8 cellular contexts compared by ENCODE assay signal in genomic region chr5:1008451-1009358, GRCh38. TPM values are rescaled to one million over a fixed set of nuclear protein-coding genes. Genes with fewer than 3 reads are reported as not detected.
DNase-seq lines count a peak whose midpoint lies in the region; ATAC-seq and TF ChIP-seq lines count a peak whose summit lies in the region.

Gene NKD2 (plus strand): TSS chr5:1008802. CDS start chr5:1009058, 256 bp downstream.

- no peaks in the 10 kb centered on the region for H3K9me3 ChIP-seq in IMR-90 (ENCODE audit: control insufficient read depth, insufficient read depth, low read length)
- H3K9me3 ChIP-seq in vagina: no peaks in the 10 kb centered on the region

- no peak within 1 kb of the TSS for H2AK5ac ChIP-seq in IMR-90 (ENCODE audit: low read depth, low read length)

- BruUV-seq in IMR-90 (replicated peaks; lab: Mats Ljungman, UMichigan): no TSS peak

- TF ChIP-seq POLR2A in IMR-90 (IDR thresholded peaks at IDR 0.05; ENCODE audit: low read depth, low read length) (no peak), vagina (IDR thresholded peaks at IDR 0.05) (no peak)

- no peaks in the 10 kb centered on the region for H3K36me3 Mint-ChIP-seq in natural killer cell

- peak within 1 kb of the TSS; percentile 81 for H3K4me3 Mint-ChIP-seq in natural killer cell

- in situ Hi-C loops in IMR-90 (cut with MboI; ENCODE audit: low sequenced_read_pairs): no loop called here

- peaks cover 44% of the 10 kb centered on the region in 2 donors for H3K27me3 Mint-ChIP-seq in natural killer cell (ENCODE audit: low read depth in 2 of 2)

- H3K4me1 ChIP-seq in IMR-90 (ENCODE audit: control insufficient read depth, insufficient read depth, low read length) (no peaks in the 10 kb centered on the region; the same call in 1 of the 2 replicates), vagina (peaks cover 34% of the 10 kb centered on the region)

- no peak within 1 kb of the TSS for H3K27ac ChIP-seq in IMR-90 (ENCODE audit: insufficient read depth, low read length)
- H3K27ac ChIP-seq in vagina: no peak within 1 kb of the TSS

- ATAC-seq in IMR-90 (ENCODE audit: low read depth) (peak; percentile 69), natural killer cell (peak; percentile 45 to 75 (median 70)), HG03571 (IDR thresholded peaks at IDR 0.05; ENCODE audit: unreplicated experiment) (no peak)

- no peak within 1 kb of the TSS for H4K91ac ChIP-seq in IMR-90 (ENCODE audit: insufficient read depth, low read depth, low read length)

- H3K36me3 ChIP-seq in IMR-90 (ENCODE audit: control insufficient read depth, insufficient read depth, low read length): no peaks in the 10 kb centered on the region
- H3K36me3 ChIP-seq in vagina: no peaks in the 10 kb centered on the region

- H3K79me1 ChIP-seq in IMR-90 (ENCODE audit: low read depth in 1 of 2, low read length in 2 of 2): no peaks in the 10 kb centered on the region

- H2BK20ac ChIP-seq in IMR-90 (ENCODE audit: low read depth, low read length): no peak within 1 kb of the TSS

- no peak within 1 kb of the TSS for H3K4ac ChIP-seq in IMR-90 (ENCODE audit: low read depth, low read length)

- H3K9me1 ChIP-seq in IMR-90 (ENCODE audit: insufficient read depth, low read length): no peaks in the 10 kb centered on the region

- WGBS in IMR-90 (ENCODE audit: extremely low coverage in 2 of 2, insufficient read length in 1 of 2), 2 experiments: 9% methylated on average over 18 of the region's 108 CpGs; no CpG with 5 or more reads in 1 of the 2 experiments

- H3K9me3 Mint-ChIP-seq in natural killer cell: no peaks in the 10 kb centered on the region

- no peak within 1 kb of the TSS for H3K23ac ChIP-seq in IMR-90 (ENCODE audit: low read depth, low read length)

- H3K27me3 ChIP-seq in IMR-90 (ENCODE audit: control insufficient read depth, insufficient read depth, low read length) (peaks cover 80% of the 10 kb centered on the region), vagina (peaks cover 7% of the 10 kb centered on the region)

- no peak within 1 kb of the TSS for H2AK9ac ChIP-seq in IMR-90 (replicated peaks; ENCODE audit: low read depth, low read length, poor library complexity)

- H4K5ac ChIP-seq in IMR-90 (ENCODE audit: low read depth, low read length): no peak within 1 kb of the TSS

- peak; percentile 60 for TF ChIP-seq CTCF in IMR-90 (conservative IDR thresholded peaks at IDR 0.05; ENCODE audit: low read depth, low read length)
- peak; percentile 58 for TF ChIP-seq CTCF in natural killer cell (IDR thresholded peaks at IDR 0.05)
- TF ChIP-seq CTCF in vagina (IDR thresholded peaks at IDR 0.05): peak; percentile 23 to 55 (median 45)

- peaks cover 0 to 20% of the 10 kb centered on the region in 2 donors for H3K4me1 Mint-ChIP-seq in natural killer cell

- intact Hi-C loops in IMR-90 (cut with micrococcal nuclease) (loop anchor here (5.0 to 10.0 kb wide), 2 partner anchors 86 to 106 kb away; partner anchors contain the start of gene SLC12A7), natural killer cell (cut with micrococcal nuclease) (loop anchor here (5.0 to 10.0 kb wide), 2 partner anchors 46 to 136 kb away; no protein-coding TSS in a partner anchor), vagina (cut with DNase I) (no loop called here)

- H3K18ac ChIP-seq in IMR-90 (ENCODE audit: low read depth, low read length): no peak within 1 kb of the TSS

- H2BK120ac ChIP-seq in IMR-90 (ENCODE audit: low read depth, low read length): no peak within 1 kb of the TSS

- no peak within 1 kb of the TSS for H2BK15ac ChIP-seq in IMR-90 (ENCODE audit: low read depth, low read length)

- CTCF ChIA-PET in IMR-90 (lab: Yijun Ruan, JAX): interaction anchor here (1.2 kb wide), 2 partner anchors 10 to 85 kb away, joined by 3 to 4 read pairs; no protein-coding TSS in a partner anchor

- no peak within 1 kb of the TSS for H4K8ac ChIP-seq in IMR-90 (ENCODE audit: low read depth in 2 of 2, low read length in 2 of 2)

- H3K14ac ChIP-seq in IMR-90 (replicated peaks; ENCODE audit: low read depth, low read length): no peak within 1 kb of the TSS

- DNase-seq in DMS153 treated with DMSO at 0.1 percent for 48 hours (lab: John Stamatoyannopoulos, UW; ENCODE audit: unreplicated experiment) (peak; percentile 23), DMS153 (lab: John Stamatoyannopoulos, UW) (no peak), IMR-90 (no peak), epidermal melanocyte (ENCODE audit: insufficient read length, low spot score) (peak; percentile 78), natural killer cell (peak; percentile 48), vagina (ENCODE audit: extremely low spot score in 2 of 2) (no peak)
- peak; percentile 35 to 40 for DNase-seq in activated CD4-positive, alpha-beta T cell treated with anti-CD3 and anti-CD28 coated beads for 4 hours

- H3K56ac ChIP-seq in IMR-90 (ENCODE audit: extremely low read depth, insufficient read depth, low read length): no peak within 1 kb of the TSS

- H3K4me2 ChIP-seq in IMR-90 (ENCODE audit: low read depth, low read length): no peak within 1 kb of the TSS; the same call in 1 of the 2 replicates

- H2AFZ ChIP-seq in IMR-90 (replicated peaks; ENCODE audit: low read length, poor library complexity): peak within 1 kb of the TSS; percentile 67

- H4K20me1 ChIP-seq in IMR-90 (ENCODE audit: insufficient read depth, low read length): no peaks in the 10 kb centered on the region

- no peak within 1 kb of the TSS for H2BK5ac ChIP-seq in IMR-90 (ENCODE audit: low read depth, low read length, poor library complexity, severe bottlenecking)

- dilution Hi-C loops in IMR-90 (cut with HindIII; ENCODE audit: low sequenced_read_pairs, unreplicated experiment): no loop called here

- peak within 1 kb of the TSS in 1 of 2 donors; percentile 29 for H3K27ac Mint-ChIP-seq in natural killer cell

- H3K9ac ChIP-seq in IMR-90 (ENCODE audit: low read depth, low read length): no peak within 1 kb of the TSS

- peak within 1 kb of the TSS; percentile 7; the same call in 1 of the 2 replicates for H3K4me3 ChIP-seq in IMR-90 (ENCODE audit: insufficient read depth, low read depth, low read length)
- H3K4me3 ChIP-seq in vagina: peak within 1 kb of the TSS; percentile 37 to 63

- POLR2A ChIA-PET in IMR-90 (lab: Charles Lee; ENCODE audit: unreplicated experiment): no interaction called here

- no peak for TF ChIP-seq RAD21 in IMR-90 (IDR thresholded peaks at IDR 0.05; ENCODE audit: low read length)

TF ChIP-seq in IMR-90, 13 proteins besides CTCF, POLR2A, EP300 and RAD21:
- no peak for TF ChIP-seq FOS (IDR thresholded peaks at IDR 0.05; ENCODE audit: low read depth, low read length)
- TF ChIP-seq MAZ (IDR thresholded peaks at IDR 0.05; ENCODE audit: borderline replicate concordance, low read depth, low read length): peak; percentile 20; the same call in 1 of the 2 replicates

RNA-seq across cellular contexts. Expression of gene NKD2, which starts in this region (rescaled TPM):
- not detected in 2 replicates for total RNA-seq in IMR-90 (2012; rRNA removed)
- not detected in 2 replicates for polyA plus RNA-seq in IMR-90 (2012; rRNA removed)
- not detected in 2 replicates for polyA plus RNA-seq in IMR-90 (2012; cell fraction: cytosol; rRNA removed)
- not detected in 2 replicates for polyA plus RNA-seq in IMR-90 (2012; cell fraction: nucleus; rRNA removed; ENCODE audit: low replicate concordance)
- total RNA-seq in natural killer cell: not detected
- 2.0 TPM for total RNA-seq in vagina

Comparison
In these comparisons a context has a peak if more than half of its experiments do, and no peak if none do; other contexts are left out.
1. DNase-seq: peak in DMS153 treated with DMSO at 0.1 percent for 48 hours (single experiment), activated CD4-positive, alpha-beta T cell treated with anti-CD3 and anti-CD28 coated beads for 4 hours (2 of 2) and epidermal melanocyte (single experiment); none in DMS153 (single experiment), IMR-90 (single experiment) and vagina (0 of 2).
2. Peak in ATAC-seq and H3K4me3 ChIP-seq in IMR-90; RNA of the gene not detected or under 1 TPM.
3. Peak in DNase-seq and ATAC-seq in natural killer cell; RNA of the gene not detected or under 1 TPM.
4. Peak in every context shown above with its lines, with median percentiles within 50 percentile points of each other: CTCF ChIP-seq.